ENCODE assay signal across 10 cellular contexts in the genomic region with DNA sequence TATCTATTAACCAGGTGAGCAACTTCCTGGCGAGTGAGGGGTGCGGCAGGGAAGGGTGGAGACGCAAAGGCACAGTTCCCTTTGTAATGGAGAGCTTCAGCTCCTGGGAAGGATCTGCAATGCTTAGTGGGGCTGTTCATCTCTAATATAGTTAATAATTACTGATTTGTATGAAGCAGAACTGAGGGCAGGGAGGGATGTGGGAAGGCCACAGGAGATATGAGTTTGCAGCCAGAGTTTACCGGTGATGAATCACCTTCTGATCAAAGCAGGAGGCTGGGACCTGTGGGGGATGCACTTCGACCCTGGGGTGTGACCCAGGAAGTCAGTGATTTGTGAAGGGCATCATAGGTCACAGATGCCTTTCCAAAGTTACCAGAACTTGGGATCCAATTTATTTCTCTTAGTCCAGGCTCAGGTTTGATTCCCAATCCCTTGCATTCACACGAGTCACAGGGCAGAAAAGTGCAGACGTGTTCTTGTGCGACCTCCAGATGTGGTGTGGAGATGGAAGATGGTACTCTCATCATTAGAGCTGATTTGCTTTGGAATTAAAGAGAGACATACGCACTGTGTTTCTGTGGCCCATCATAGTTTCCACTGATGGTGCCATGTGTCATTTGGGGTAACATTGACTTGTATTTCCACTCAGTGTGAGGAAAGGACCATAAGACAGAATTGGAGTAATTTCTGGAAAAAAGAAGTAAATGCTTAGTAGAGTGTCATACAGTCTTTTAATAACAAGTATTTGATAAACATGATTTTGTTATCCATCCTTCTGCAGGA. TPM values are rescaled to one million over a fixed set of nuclear protein-coding genes. Genes with fewer than 3 reads are reported as not detected.
DNase-seq lines count a peak whose midpoint lies in the region; ATAC-seq and TF ChIP-seq lines count a peak whose summit lies in the region.
"Had no signal": no experiment of that assay in that cellular context is flagged by ENCODE, and none has a peak within 500 bp of the region (broad histone marks: within the 10 kb centered on the region; RNA-seq: fewer than 3 reads in every experiment).

No MANE protein-coding gene starts in this region.

- H3K4me3 ChIP-seq in CD4-positive, CD25-positive, alpha-beta regulatory T cell (ENCODE audit: low read depth, low read length) = no peak overlapping the region
- H3K4me3 ChIP-seq in PC-3 (ENCODE audit: low read length) (no peak overlapping the region), mesenchymal stem cell (ENCODE audit: insufficient read depth in 1 of 2, low read depth in 1 of 2, low read length in 2 of 2) (no peak overlapping the region)
- H3K4me3 ChIP-seq: psoas muscle had no signal

- no peaks in the 10 kb centered on the region for H3K9me2 ChIP-seq in PC-3 (replicated peaks; ENCODE audit: low read length)

- H3K79me1 ChIP-seq in mesenchymal stem cell (replicated peaks; ENCODE audit: low read length, poor library complexity, severe bottlenecking) = peaks cover 13% of the 10 kb centered on the region

- H3K4me3 Mint-ChIP-seq in CD4-positive, CD25-positive, alpha-beta regulatory T cell = no peak overlapping the region

- H3K18ac ChIP-seq in mesenchymal stem cell (ENCODE audit: low read depth in 1 of 2, low read length in 2 of 2) = no peak overlapping the region

- no peaks in the 10 kb centered on the region for H3K36me3 Mint-ChIP-seq in CD4-positive, CD25-positive, alpha-beta regulatory T cell

- intact Hi-C loops in PC-3 (cut with micrococcal nuclease) = loop anchor here (5.0 kb wide), 1 partner anchor 39 kb away; no protein-coding TSS in a partner anchor

- H4K8ac ChIP-seq in mesenchymal stem cell (ENCODE audit: low read length) = no peak overlapping the region

- H2BK15ac ChIP-seq in mesenchymal stem cell (ENCODE audit: low read depth, poor library complexity, severe bottlenecking) = no peak overlapping the region

- H2AFZ ChIP-seq in PC-3 (ENCODE audit: low read length) (no peak overlapping the region), mesenchymal stem cell (ENCODE audit: low read depth, low read length) (no peak overlapping the region)

- no peak overlapping the region for H4K91ac ChIP-seq in mesenchymal stem cell (ENCODE audit: low read length)

- no peaks in the 10 kb centered on the region for H3F3A ChIP-seq in PC-3 (ENCODE audit: low read length, unreplicated experiment)

- peak in 1 of 2 donors; percentile 34 for ATAC-seq in CD4-positive, CD25-positive, alpha-beta regulatory T cell (ENCODE audit: low read depth in 2 of 2)
- peak; percentile 51 for ATAC-seq in GM19467 (IDR thresholded peaks at IDR 0.05; ENCODE audit: unreplicated experiment)
- peak; percentile 69 for ATAC-seq in PC-3
- ATAC-seq in GM21515 (IDR thresholded peaks at IDR 0.05; ENCODE audit: unreplicated experiment) = no peak
- ATAC-seq: psoas muscle had no signal

- no peak overlapping the region for H3K4ac ChIP-seq in mesenchymal stem cell (ENCODE audit: low read depth in 1 of 2, low read length in 2 of 2)

- no peak overlapping the region for H3K14ac ChIP-seq in mesenchymal stem cell (ENCODE audit: low read length in 2 of 2)

- H2BK120ac ChIP-seq in mesenchymal stem cell (ENCODE audit: low read depth, low read length) = no peak overlapping the region

- H3K9me3 ChIP-seq in CD4-positive, CD25-positive, alpha-beta regulatory T cell (ENCODE audit: control insufficient read depth in 2 of 2, low read length in 2 of 2) = no peaks in the 10 kb centered on the region
- H3K9me3 ChIP-seq in PC-3 (ENCODE audit: low read length) = no peaks in the 10 kb centered on the region
- no peaks in the 10 kb centered on the region for H3K9me3 ChIP-seq in mesenchymal stem cell (ENCODE audit: control insufficient read depth, low read length)
- H3K9me3 ChIP-seq: psoas muscle had no signal

- H3K27ac Mint-ChIP-seq in CD4-positive, CD25-positive, alpha-beta regulatory T cell = peak overlapping the region in 2 of 3 donors; percentile 18 to 90

- DNase-seq in CD4-positive, CD25-positive, alpha-beta regulatory T cell = peak in 1 of 3 donors; percentile 19
- DNase-seq in PC-3 (peak; percentile 28), mesenchymal stem cell (no peak), NCI-H2081 (lab: John Stamatoyannopoulos, UW) (no peak), NCI-H1694 treated with DMSO at 0.1 percent for 48 hours (lab: John Stamatoyannopoulos, UW) (no peak), NCI-H82 (lab: John Stamatoyannopoulos, UW) (no peak)
- DNase-seq: DMS 273 treated with DMSO at 0.1 percent for 48 hours, psoas muscle had no signal

- peaks cover 3% of the 10 kb centered on the region for H3K4me1 ChIP-seq in CD4-positive, CD25-positive, alpha-beta regulatory T cell (ENCODE audit: control insufficient read depth, insufficient read depth, low read length, poor library complexity, severe bottlenecking)
- H3K4me1 ChIP-seq in PC-3 (ENCODE audit: insufficient read depth, low read length) (peaks cover 33% of the 10 kb centered on the region), mesenchymal stem cell (ENCODE audit: control insufficient read depth, insufficient read depth, low read depth, low read length) (peaks cover 18% of the 10 kb centered on the region)

- BruUV-seq in PC-3 (replicated peaks; lab: Mats Ljungman, UMichigan) = no TSS peak

- WGBS in mesenchymal stem cell = 80% methylated on average over 9 of the region's 9 CpGs

- no peaks in the 10 kb centered on the region for H3K36me3 ChIP-seq in CD4-positive, CD25-positive, alpha-beta regulatory T cell (ENCODE audit: control insufficient read depth, insufficient read depth, low read length)
- H3K36me3 ChIP-seq in PC-3 (ENCODE audit: low read depth, low read length) (no peaks in the 10 kb centered on the region), mesenchymal stem cell (ENCODE audit: control insufficient read depth in 1 of 2, insufficient read depth in 2 of 2, low read depth in 1 of 2, low read length in 2 of 2) (no peaks in the 10 kb centered on the region)

- CTCF ChIA-PET in PC-3 (lab: Charles Lee) = no interaction called here

- H2BK12ac ChIP-seq in mesenchymal stem cell (ENCODE audit: low read length in 2 of 2) = no peak overlapping the region

- no peaks in the 10 kb centered on the region for H3K27me3 Mint-ChIP-seq in CD4-positive, CD25-positive, alpha-beta regulatory T cell

- H3K9me3 Mint-ChIP-seq in CD4-positive, CD25-positive, alpha-beta regulatory T cell = no peaks in the 10 kb centered on the region

- H3K79me2 ChIP-seq in PC-3 (ENCODE audit: low read length) = peaks cover 66% of the 10 kb centered on the region

- H3K4me2 ChIP-seq in PC-3 (ENCODE audit: low read length) = peak overlapping the region; percentile 51
- peak overlapping the region; percentile 59 for H3K4me2 ChIP-seq in mesenchymal stem cell (ENCODE audit: low read length, poor library complexity, severe bottlenecking)

- POLR2A ChIA-PET in PC-3 (lab: Charles Lee; ENCODE audit: unreplicated experiment) = no interaction called here

- no peaks in the 10 kb centered on the region for H4K20me1 ChIP-seq in PC-3 (ENCODE audit: low read length)

- H3K9ac ChIP-seq in PC-3 (ENCODE audit: low read length) (no peak overlapping the region), mesenchymal stem cell (ENCODE audit: low read length) (no peak overlapping the region)

- H3K4me1 Mint-ChIP-seq in CD4-positive, CD25-positive, alpha-beta regulatory T cell = peaks cover 20 to 60% (median 59%) of the 10 kb centered on the region in 4 donors

- H2AK5ac ChIP-seq in mesenchymal stem cell (ENCODE audit: low read length, severe bottlenecking) = peak overlapping the region; percentile 92

- no peak overlapping the region for H2BK5ac ChIP-seq in mesenchymal stem cell (ENCODE audit: low read depth, low read length, poor library complexity, severe bottlenecking)

- no peak overlapping the region for H3K23ac ChIP-seq in mesenchymal stem cell (ENCODE audit: low read length in 2 of 2)

- H3K27ac ChIP-seq in CD4-positive, CD25-positive, alpha-beta regulatory T cell (ENCODE audit: insufficient read depth, low read length, poor library complexity, severe bottlenecking) = no peak overlapping the region
- H3K27ac ChIP-seq in PC-3 (ENCODE audit: low read length) (0 out of 2 replicates have a peak overlapping the region, but pooled peaks have one; percentile 29), mesenchymal stem cell (ENCODE audit: low read length, poor library complexity, severe bottlenecking) (peak overlapping the region; percentile 90)
- H3K27ac ChIP-seq: psoas muscle had no signal

- no peaks in the 10 kb centered on the region for H3K27me3 ChIP-seq in CD4-positive, CD25-positive, alpha-beta regulatory T cell (ENCODE audit: control insufficient read depth, insufficient read depth, low read length)
- no peaks in the 10 kb centered on the region for H3K27me3 ChIP-seq in PC-3 (ENCODE audit: low read length)
- no peaks in the 10 kb centered on the region for H3K27me3 ChIP-seq in mesenchymal stem cell (ENCODE audit: control insufficient read depth in 1 of 2, insufficient read depth in 1 of 2, low read length in 2 of 2)

- no peak for TF ChIP-seq CTCF in PC-3 (conservative IDR thresholded peaks at IDR 0.05; ENCODE audit: low read depth, low read length)

RNA-seq across cellular contexts. Expression of a gene that starts 55.0 kb away (rescaled TPM):
- total RNA-seq in CD4-positive, CD25-positive, alpha-beta regulatory T cell = 23.5 TPM
- 1 to 10 TPM; 2.6 to 3.9 (median 3.2) TPM for polyA plus RNA-seq in CD4-positive, CD25-positive, alpha-beta regulatory T cell
- total RNA-seq in PC-3 (2014; rRNA removed) = 4.3 and 7.8 TPM in 2 replicates
- polyA plus RNA-seq in mesenchymal stem cell (2013, experiment 1 of 2) = 8.2 TPM
- polyA plus RNA-seq in mesenchymal stem cell (2013, experiment 2 of 2) = 7.9 TPM
